In genomic region chr21:15289896-15290841, GRCh38 we compare ENCODE assay signal across 10 cellular contexts.
DNase-seq lines count a peak whose midpoint lies in the region; FAIRE-seq and TF ChIP-seq lines count a peak whose summit lies in the region.
"Had no signal": no experiment of that assay in that cellular context is flagged by ENCODE, and none has a peak within 500 bp of the region (broad histone marks: within the 10 kb centered on the region; RNA-seq: fewer than 3 reads in every experiment).

No MANE protein-coding gene starts in this region.

- no peaks in the 10 kb centered on the region for H3K79me1 ChIP-seq in mesenchymal stem cell (replicated peaks; ENCODE audit: low read length, poor library complexity, severe bottlenecking)

- H3K4me1 ChIP-seq in mesenchymal stem cell (ENCODE audit: control insufficient read depth, insufficient read depth, low read depth, low read length) = no peaks in the 10 kb centered on the region

- H4K8ac ChIP-seq in mesenchymal stem cell (ENCODE audit: low read length) = no peak overlapping the region

- peak; percentile 16 for DNase-seq in AG10803 (ENCODE audit: low read depth)
- peak; percentile 15 for DNase-seq in NAMALWA (ENCODE audit: low spot score)
- DNase-seq in SK-N-DZ (ENCODE audit: low spot score) = peak; percentile 83
- no peak for DNase-seq in mesenchymal stem cell
- no peak for DNase-seq in amniotic stem cell (lab: John Stamatoyannopoulos, UW)
- DNase-seq in NK-92 treated with Interleukin-12 subunit alpha and Interleukin-12 subunit beta, amount 100 ng/mL, for 24 hours (lab: John Stamatoyannopoulos, UW) = no peak
- DNase-seq in kidney tubule cell (ENCODE audit: low spot score) = no peak
- DNase-seq in D721Med (ENCODE audit: insufficient read length, low spot score) = no peak
- DNase-seq: PC-3 had no signal

- H4K91ac ChIP-seq in mesenchymal stem cell (ENCODE audit: low read length) = no peak overlapping the region

- H3K4ac ChIP-seq in mesenchymal stem cell (ENCODE audit: low read depth in 1 of 2, low read length in 2 of 2) = no peak overlapping the region

- H3K18ac ChIP-seq in mesenchymal stem cell (ENCODE audit: low read depth in 1 of 2, low read length in 2 of 2) = no peak overlapping the region

- H2BK12ac ChIP-seq in mesenchymal stem cell (ENCODE audit: low read length in 2 of 2) = no peak overlapping the region

- H3K4me2 ChIP-seq in mesenchymal stem cell (ENCODE audit: low read length, poor library complexity, severe bottlenecking) = no peak overlapping the region

- peak overlapping the region in 1 of 2 experiments; percentile 8 for H3K14ac ChIP-seq in mesenchymal stem cell (ENCODE audit: low read length in 2 of 2)

- FAIRE-seq in D721Med (lab: Jason Lieb, UNC) = no peak
- FAIRE-seq: keratinocyte had no signal

- no peaks in the 10 kb centered on the region for H3K27me3 ChIP-seq in mesenchymal stem cell (ENCODE audit: control insufficient read depth in 1 of 2, insufficient read depth in 1 of 2, low read length in 2 of 2)

- no peak overlapping the region for H2BK120ac ChIP-seq in mesenchymal stem cell (ENCODE audit: low read depth, low read length)

- H3K23ac ChIP-seq in mesenchymal stem cell (ENCODE audit: low read length in 2 of 2) = no peak overlapping the region

- peak overlapping the region; percentile 70 for H2BK15ac ChIP-seq in mesenchymal stem cell (ENCODE audit: low read depth, poor library complexity, severe bottlenecking)

- TF ChIP-seq CTCF in AG10803 (conservative IDR thresholded peaks at IDR 0.05; ENCODE audit: low read length) (no peak), D721Med (IDR thresholded peaks at IDR 0.05; ENCODE audit: insufficient read depth, missing control alignments) (no peak)

- no peaks in the 10 kb centered on the region for H3K9me3 ChIP-seq in mesenchymal stem cell (ENCODE audit: control insufficient read depth, low read length)

- H2AFZ ChIP-seq in mesenchymal stem cell (ENCODE audit: low read depth, low read length) = no peak overlapping the region

- 80% methylated on average over 31 of the region's 31 CpGs for WGBS in mesenchymal stem cell

- no peak overlapping the region for H3K9ac ChIP-seq in mesenchymal stem cell (ENCODE audit: low read length)

- peak overlapping the region; percentile 31 for H3K4me3 ChIP-seq in AG10803 (ENCODE audit: low read length)
- no peak overlapping the region for H3K4me3 ChIP-seq in mesenchymal stem cell (ENCODE audit: insufficient read depth in 1 of 2, low read depth in 1 of 2, low read length in 2 of 2)

- no peak overlapping the region for H3K27ac ChIP-seq in mesenchymal stem cell (ENCODE audit: low read length, poor library complexity, severe bottlenecking)

- H3K36me3 ChIP-seq in mesenchymal stem cell (ENCODE audit: control insufficient read depth in 1 of 2, insufficient read depth in 2 of 2, low read depth in 1 of 2, low read length in 2 of 2) = no peaks in the 10 kb centered on the region

- H2BK5ac ChIP-seq in mesenchymal stem cell (ENCODE audit: low read depth, low read length, poor library complexity, severe bottlenecking) = no peak overlapping the region

- no peak overlapping the region for H2AK5ac ChIP-seq in mesenchymal stem cell (ENCODE audit: low read length, severe bottlenecking)

Comparison
In these comparisons a context has a peak if more than half of its experiments do, and no peak if none do; other contexts are left out.
1. DNase-seq: peak in AG10803 (single experiment), NAMALWA (single experiment) and SK-N-DZ (single experiment); none in mesenchymal stem cell (single experiment), amniotic stem cell (single experiment), NK-92 treated with Interleukin-12 subunit alpha and Interleukin-12 subunit beta, amount 100 ng/mL, for 24 hours (single experiment), kidney tubule cell (single experiment) and D721Med (single experiment).